ENCODE assay signal across 1 cellular context in the genomic region with DNA sequence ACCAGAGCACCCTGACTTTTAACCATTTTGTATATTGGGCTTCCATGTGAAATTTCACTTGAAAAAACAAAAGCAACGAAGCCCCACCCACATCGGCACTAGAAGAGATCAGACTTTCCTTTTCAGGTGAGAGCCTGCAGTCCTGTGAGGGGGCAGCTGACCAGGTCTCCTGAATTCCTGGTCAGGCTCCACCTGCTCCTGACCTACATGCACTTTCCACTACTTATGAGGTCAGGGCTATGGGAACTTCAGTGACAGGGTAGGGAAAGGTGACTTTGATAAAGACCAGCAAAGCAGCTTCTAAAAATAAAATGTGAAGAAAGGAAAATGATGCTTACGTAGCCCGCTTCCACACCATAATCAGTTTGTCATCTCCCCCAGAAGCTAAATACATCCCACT.
TF ChIP-seq lines count a peak whose summit lies in the region.

No MANE protein-coding gene starts in this region.

TF ChIP-seq in K562, 482 proteins besides CTCF, POLR2A, EP300 and RAD21:
- TF ChIP-seq KLF1 (tag; IDR thresholded peaks at IDR 0.05) (no peak), ZBTB40 (IDR thresholded peaks at IDR 0.05) (no peak), ZBTB40 (CRISPR knock-in tag; IDR thresholded peaks at IDR 0.05) (0 out of 2 replicates have a peak, but pooled peaks have one; percentile 40)
- TF ChIP-seq, protein P1, sequence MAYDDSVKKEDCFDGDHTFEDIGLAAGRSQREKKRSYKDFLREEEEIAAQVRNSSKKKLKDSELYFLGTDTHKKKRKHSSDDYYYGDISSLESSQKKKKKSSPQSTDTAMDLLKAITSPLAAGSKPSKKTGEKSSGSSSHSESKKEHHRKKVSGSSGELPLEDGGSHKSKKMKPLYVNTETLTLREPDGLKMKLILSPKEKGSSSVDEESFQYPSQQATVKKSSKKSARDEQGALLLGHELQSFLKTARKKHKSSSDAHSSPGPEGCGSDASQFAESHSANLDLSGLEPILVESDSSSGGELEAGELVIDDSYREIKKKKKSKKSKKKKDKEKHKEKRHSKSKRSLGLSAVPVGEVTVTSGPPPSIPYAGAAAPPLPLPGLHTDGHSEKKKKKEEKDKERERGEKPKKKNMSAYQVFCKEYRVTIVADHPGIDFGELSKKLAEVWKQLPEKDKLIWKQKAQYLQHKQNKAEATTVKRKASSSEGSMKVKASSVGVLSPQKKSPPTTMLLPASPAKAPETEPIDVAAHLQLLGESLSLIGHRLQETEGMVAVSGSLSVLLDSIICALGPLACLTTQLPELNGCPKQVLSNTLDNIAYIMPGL (CRISPR knock-in tag; IDR thresholded peaks at IDR 0.05): 0 out of 2 replicates have a peak, but pooled peaks have one; percentile 31
TF ChIP-seq in K562: peak in this region for 2.
